In genomic region chr4:63777571-63777970, GRCh38 we compare ENCODE assay signal across 9 cellular contexts.
"Had no signal": no experiment of that assay in that cellular context is flagged by ENCODE, and none has a peak within 500 bp of the region (broad histone marks: within the 10 kb centered on the region; RNA-seq: fewer than 3 reads in every experiment).

No MANE protein-coding gene starts in this region.

- ATAC-seq: HCT116 had no signal

- H3K27me3 Mint-ChIP-seq: IgD-negative memory B cell had no signal

- H3K4me1 Mint-ChIP-seq: IgD-negative memory B cell had no signal

- DNase-seq: GM23248, GOT3, H7, HFFc6, KBM-7 had no signal

- FAIRE-seq: HTR-8/SVneo had no signal

- H3K4me3 ChIP-seq: GM23248, HAP-1 had no signal

- H3K36me3 Mint-ChIP-seq: IgD-negative memory B cell had no signal

- H3K4me3 Mint-ChIP-seq: HFFc6, IgD-negative memory B cell had no signal

- H3K27ac Mint-ChIP-seq: HFFc6, IgD-negative memory B cell had no signal
